Comparison of ENCODE assay signal across 8 cellular contexts in the genomic region with DNA sequence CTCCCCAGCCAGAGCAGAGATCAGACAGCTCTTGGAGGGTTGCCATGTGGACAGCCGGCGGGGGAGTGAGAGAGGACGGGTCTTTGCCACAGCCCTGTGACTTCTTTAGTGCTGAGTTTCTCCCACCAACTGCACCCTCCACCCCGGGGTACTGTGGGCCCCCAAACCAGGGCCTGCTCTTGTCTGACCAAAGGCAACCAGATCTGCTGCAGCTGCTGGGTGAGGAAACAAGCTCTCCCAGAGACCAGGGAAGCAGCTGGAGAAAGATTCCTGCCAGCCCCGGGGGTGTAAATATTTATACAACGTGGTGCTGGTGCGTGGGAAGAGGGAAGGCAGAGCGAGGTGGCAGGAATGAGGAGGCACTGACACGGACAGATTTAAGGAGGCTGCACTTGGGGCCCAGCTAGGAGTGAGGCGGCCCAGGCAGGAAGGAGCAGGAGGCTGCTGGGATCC. TPM values are rescaled to one million over a fixed set of nuclear protein-coding genes. Genes with fewer than 3 reads are reported as not detected.
A peak's percentile ranks its signal among the peaks of the same experiment; 100 is the strongest.
DNase-seq lines count a peak whose midpoint lies in the region; ATAC-seq and TF ChIP-seq lines count a peak whose summit lies in the region.

No MANE protein-coding gene starts in this region.

- peaks cover 70% of the 10 kb centered on the region for H3K4me1 Mint-ChIP-seq in nephron

- in situ Hi-C loops in GM23248 (cut with MboI): no loop called here
- in situ Hi-C loops in Panc1 (cut with HindIII; ENCODE audit: low pct_unique_long_range_greater_than_20kb, low sequenced_read_pairs): no loop called here

- peaks cover 35% of the 10 kb centered on the region for H3K9me3 Mint-ChIP-seq in nephron

- H4K20me1 ChIP-seq in GM23248 (ENCODE audit: insufficient read depth): no peaks in the 10 kb centered on the region

- peak overlapping the region; percentile 69 for H3K9ac ChIP-seq in GM23248

- WGBS in GM23248 (ENCODE audit: low coverage in 1 of 2, low lambda C conversion rate in 2 of 2, missing lambda C conversion rate in 2 of 2), 2 experiments: 11 to 13% methylated on average over 10 of the region's 10 CpGs

- DNase-seq in GM23248: peak; percentile 87
- no peak for DNase-seq in Panc1 (ENCODE audit: low read depth, low spot score)
- DNase-seq in epithelial cell of esophagus (ENCODE audit: low read depth): peak; percentile 48
- DNase-seq in ecto neural progenitor cell (ENCODE audit: low spot score): no peak
- DNase-seq in BE2C: no peak
- no peak for DNase-seq in NCI-H510A treated with DMSO at 0.1 percent for 48 hours (lab: John Stamatoyannopoulos, UW)

- ATAC-seq in Panc1 (peak; percentile 60), GM21737 (IDR thresholded peaks at IDR 0.05; ENCODE audit: unreplicated experiment) (no peak)

- intact Hi-C loops in Panc1 (cut with micrococcal nuclease; ENCODE audit: unreplicated experiment): no loop called here

- no peaks in the 10 kb centered on the region for H3K9me2 ChIP-seq in GM23248 (ENCODE audit: insufficient read depth)

- CTCF ChIA-PET in Panc1 (lab: Charles Lee): no interaction called here

- peaks cover 33% of the 10 kb centered on the region for H3K36me3 Mint-ChIP-seq in nephron (ENCODE audit: low read depth)

- peaks cover 7% of the 10 kb centered on the region for H3K27me3 Mint-ChIP-seq in nephron (ENCODE audit: low read depth)

- POLR2A ChIA-PET in Panc1 (lab: Charles Lee): no interaction called here

- BruUV-seq in Panc1 (replicated peaks; lab: Mats Ljungman, UMichigan): no TSS peak

- peaks cover 8% of the 10 kb centered on the region; the same call in 1 of the 2 replicates for H3K79me2 ChIP-seq in GM23248 (ENCODE audit: insufficient read depth)

- peaks cover 17% of the 10 kb centered on the region for H3K4me1 ChIP-seq in GM23248 (ENCODE audit: insufficient read depth)
- peaks cover 7% of the 10 kb centered on the region; the same call in 1 of the 2 replicates for H3K4me1 ChIP-seq in Panc1 (ENCODE audit: control insufficient read depth, insufficient read depth, low read length)
- H3K4me1 ChIP-seq in BE2C: peaks cover 4% of the 10 kb centered on the region; the same call in 1 of the 2 replicates

- H3K4me3 ChIP-seq in GM23248 (peak overlapping the region; percentile 26; the same call in 1 of the 2 replicates), Panc1 (ENCODE audit: low read depth in 2 of 2, low read length in 2 of 2) (no peak overlapping the region), epithelial cell of esophagus (ENCODE audit: low read length) (no peak overlapping the region), BE2C (ENCODE audit: low read depth, low read length) (no peak overlapping the region)

- H3K27me3 ChIP-seq in GM23248 (replicated peaks; ENCODE audit: insufficient read depth): no peaks in the 10 kb centered on the region
- H3K27me3 ChIP-seq in Panc1 (ENCODE audit: control insufficient read depth, insufficient read depth, low read length): no peaks in the 10 kb centered on the region
- no peaks in the 10 kb centered on the region for H3K27me3 ChIP-seq in BE2C

- H2AFZ ChIP-seq in GM23248: peak overlapping the region; percentile 74

- no peaks in the 10 kb centered on the region for H3K36me3 ChIP-seq in GM23248 (ENCODE audit: low read depth)
- no peaks in the 10 kb centered on the region for H3K36me3 ChIP-seq in Panc1 (ENCODE audit: control insufficient read depth, insufficient read depth, low read length)
- no peaks in the 10 kb centered on the region for H3K36me3 ChIP-seq in BE2C

- no peaks in the 10 kb centered on the region for H3K9me3 ChIP-seq in GM23248 (ENCODE audit: low read depth)
- no peaks in the 10 kb centered on the region for H3K9me3 ChIP-seq in Panc1 (ENCODE audit: control insufficient read depth, insufficient read depth, low read depth, low read length)
- no peaks in the 10 kb centered on the region for H3K9me3 ChIP-seq in BE2C

- peak overlapping the region; percentile 91 to 100 (median 98) for H3K27ac Mint-ChIP-seq in nephron

- peaks cover 9% of the 10 kb centered on the region for H3F3A ChIP-seq in GM23248 (ENCODE audit: insufficient read depth)

- peak overlapping the region; percentile 59 for H3K4me2 ChIP-seq in GM23248 (ENCODE audit: unreplicated experiment)

- peak overlapping the region in 2 of 3 experiments; percentile 18 to 63 for H3K4me3 Mint-ChIP-seq in nephron

- peak overlapping the region; percentile 82 for H3K27ac ChIP-seq in GM23248
- H3K27ac ChIP-seq in Panc1 (ENCODE audit: low read length): peak overlapping the region; percentile 23; the same call in 1 of the 2 replicates

- TF ChIP-seq CTCF in Panc1 (IDR thresholded peaks at IDR 0.05) (no peak), epithelial cell of esophagus (IDR thresholded peaks at IDR 0.05; ENCODE audit: insufficient read depth, low read depth, low read length, missing control alignments) (no peak), nephron (IDR thresholded peaks at IDR 0.05; ENCODE audit: unreplicated experiment in 3 of 3) (no peak), BE2C (IDR thresholded peaks at IDR 0.05; ENCODE audit: low read depth, low read length) (no peak)

RNA-seq across cellular contexts. Expression of gene ZFP36L1, which starts 14.3 kb away (rescaled TPM):
- total RNA-seq in GM23248 (2014; rRNA removed; shearing (Covaris generic)): 88.0 and 92.9 TPM in 2 replicates
- polyA plus RNA-seq in GM23248 (2016; fragmentation: Nextera tagmentation; extraction: Ambion mirVana): 599 and 620 TPM in 2 replicates
- total RNA-seq in Panc1 (2021; ENCODE audit: unreplicated experiment): 84.9 TPM
- polyA plus RNA-seq in Panc1 (2012; ENCODE audit: insufficient read length): 126 TPM
- polyA plus RNA-seq in BE2C (2012; ENCODE audit: insufficient read depth, insufficient read length, low read depth): 0.71 TPM

Comparison
In these comparisons a context has a peak if more than half of its experiments do, and no peak if none do; other contexts are left out.
1. DNase-seq: peak in GM23248 (single experiment) and epithelial cell of esophagus (single experiment); none in Panc1 (single experiment), ecto neural progenitor cell (single experiment), BE2C (single experiment) and NCI-H510A treated with DMSO at 0.1 percent for 48 hours (single experiment).